ENCODE assay signal across 9 cellular contexts in genomic region chr4:687048-687974, GRCh38. TPM values are rescaled to one million over a fixed set of nuclear protein-coding genes. Genes with fewer than 3 reads are reported as not detected.
DNase-seq lines count a peak whose midpoint lies in the region; ATAC-seq, FAIRE-seq and TF ChIP-seq lines count a peak whose summit lies in the region.
"Had no signal": no experiment of that assay in that cellular context is flagged by ENCODE, and none has a peak within 500 bp of the region (broad histone marks: within the 10 kb centered on the region; RNA-seq: fewer than 3 reads in every experiment).

No MANE protein-coding gene starts in this region.

- peak overlapping the region; percentile 53 for H3K9ac ChIP-seq in astrocyte (ENCODE audit: low read length)

- H3K4me1 Mint-ChIP-seq in astrocyte (ENCODE audit: low read depth, unreplicated experiment) (peaks cover 16% of the 10 kb centered on the region), immature natural killer cell (peaks cover 15 to 19% of the 10 kb centered on the region in 2 donors)
- peaks cover 1% of the 10 kb centered on the region for H3K4me1 Mint-ChIP-seq in activated CD4-positive, alpha-beta T cell treated with anti-CD3 and anti-CD28 coated beads, Interleukin-2, amount 10 ng/mL, durations not matched to agents 7 days and 5 days

- no peaks in the 10 kb centered on the region for H4K20me1 ChIP-seq in astrocyte (ENCODE audit: insufficient read depth, low read length)

- peak overlapping the region; percentile 60 for H3K27ac ChIP-seq in astrocyte (ENCODE audit: low read depth, low read length)
- H3K27ac ChIP-seq in suprapubic skin = peak overlapping the region; percentile 82
- H3K27ac ChIP-seq in effector memory CD4-positive, alpha-beta T cell (ENCODE audit: insufficient read depth, low read length, poor library complexity, severe bottlenecking) = no peak overlapping the region

- H3K4me3 ChIP-seq in astrocyte (ENCODE audit: insufficient read depth, low read depth, low read length) = no peak overlapping the region
- H3K4me3 ChIP-seq in suprapubic skin = peak overlapping the region; percentile 56
- H3K4me3 ChIP-seq in effector memory CD4-positive, alpha-beta T cell (ENCODE audit: insufficient read depth, low read depth, low read length, poor library complexity, severe bottlenecking) = no peak overlapping the region

- DNase-seq in HS-5 (ENCODE audit: low read depth) (peak; percentile 78), astrocyte (ENCODE audit: low read depth) (peak; percentile 75), immature natural killer cell (no peak), suprapubic skin (ENCODE audit: low spot score in 2 of 2) (peak; percentile 96), GM12891 (ENCODE audit: insufficient read length, low spot score) (no peak)
- no peak for DNase-seq in effector memory CD4-positive, alpha-beta T cell
- DNase-seq in activated CD4-positive, alpha-beta T cell treated with anti-CD3 and anti-CD28 coated beads, Interleukin-2, amount 10 ng/mL, durations not matched to agents 7 days and 5 days = no peak

- no peaks in the 10 kb centered on the region for H3K27me3 ChIP-seq in astrocyte (ENCODE audit: insufficient read depth, low read length)
- no peaks in the 10 kb centered on the region for H3K27me3 ChIP-seq in suprapubic skin
- no peaks in the 10 kb centered on the region for H3K27me3 ChIP-seq in effector memory CD4-positive, alpha-beta T cell (replicated peaks; ENCODE audit: control insufficient read depth, insufficient read depth, low read length, poor library complexity, severe bottlenecking)

- peaks cover 25% of the 10 kb centered on the region for H3K4me1 ChIP-seq in astrocyte (ENCODE audit: insufficient read depth, low read length)
- peaks cover 55% of the 10 kb centered on the region for H3K4me1 ChIP-seq in suprapubic skin
- no peaks in the 10 kb centered on the region for H3K4me1 ChIP-seq in effector memory CD4-positive, alpha-beta T cell (ENCODE audit: control insufficient read depth, insufficient read depth, low read length, poor library complexity, severe bottlenecking)

- CTCF ChIA-PET in activated CD4-positive, alpha-beta T cell treated with anti-CD3 and anti-CD28 coated beads, Interleukin-2, amount 10 ng/mL, durations not matched to agents 7 days and 5 days (lab: Charles Lee) = interaction anchor here (1.3 to 2.2 kb wide), 2 partner anchors 12 to 16 kb away, joined by 4 to 8 read pairs; no protein-coding TSS in a partner anchor

- H3K27me3 Mint-ChIP-seq in astrocyte (ENCODE audit: low read depth, unreplicated experiment) = peaks cover 3% of the 10 kb centered on the region
- peaks cover 0 to 4% (median 2%) of the 10 kb centered on the region in 3 donors for H3K27me3 Mint-ChIP-seq in immature natural killer cell (ENCODE audit: low read depth in 3 of 3)
- peaks cover 12% of the 10 kb centered on the region for H3K27me3 Mint-ChIP-seq in activated CD4-positive, alpha-beta T cell treated with anti-CD3 and anti-CD28 coated beads, Interleukin-2, amount 10 ng/mL, durations not matched to agents 7 days and 5 days

- 72% methylated on average over 11 of the region's 38 CpGs for WGBS in suprapubic skin

- H3K9me3 ChIP-seq in astrocyte (ENCODE audit: insufficient read depth, low read depth, low read length) (no peaks in the 10 kb centered on the region), suprapubic skin (no peaks in the 10 kb centered on the region)
- H3K9me3 ChIP-seq in effector memory CD4-positive, alpha-beta T cell (ENCODE audit: control insufficient read depth, low read length) = no peaks in the 10 kb centered on the region

- no peak for TF ChIP-seq EP300 in suprapubic skin (IDR thresholded peaks at IDR 0.05)

- H3K27ac Mint-ChIP-seq in astrocyte (ENCODE audit: unreplicated experiment) (peak overlapping the region; percentile 97), immature natural killer cell (no peak overlapping the region)
- no peak overlapping the region for H3K27ac Mint-ChIP-seq in activated CD4-positive, alpha-beta T cell treated with anti-CD3 and anti-CD28 coated beads, Interleukin-2, amount 10 ng/mL, durations not matched to agents 7 days and 5 days

- H3K36me3 ChIP-seq in astrocyte (ENCODE audit: insufficient read depth, low read length) (no peaks in the 10 kb centered on the region), suprapubic skin (no peaks in the 10 kb centered on the region)
- H3K36me3 ChIP-seq in effector memory CD4-positive, alpha-beta T cell (ENCODE audit: control insufficient read depth, insufficient read depth, low read length) = no peaks in the 10 kb centered on the region

- peak overlapping the region; percentile 69 for H2AFZ ChIP-seq in astrocyte (ENCODE audit: low read depth, low read length)

- peak overlapping the region; percentile 76 for H3K4me2 ChIP-seq in astrocyte (ENCODE audit: low read length)

- H3K4me3 Mint-ChIP-seq in astrocyte (ENCODE audit: unreplicated experiment) (peak overlapping the region; percentile 68), immature natural killer cell (peak overlapping the region; percentile 21 to 47 (median 38))
- no peak overlapping the region for H3K4me3 Mint-ChIP-seq in activated CD4-positive, alpha-beta T cell treated with anti-CD3 and anti-CD28 coated beads, Interleukin-2, amount 10 ng/mL, durations not matched to agents 7 days and 5 days

- TF ChIP-seq CTCF in astrocyte (IDR thresholded peaks at IDR 0.05; ENCODE audit: insufficient read depth, low read depth, low read length) (no peak), suprapubic skin (IDR thresholded peaks at IDR 0.05) (no peak)

- TF ChIP-seq POLR2A in suprapubic skin (IDR thresholded peaks at IDR 0.05) (peak in 1 of 2 donors; percentile 24), GM12891 (IDR thresholded peaks at IDR 0.05; ENCODE audit: low read depth, low read length) (no peak)

- H3K36me3 Mint-ChIP-seq in astrocyte (ENCODE audit: low read depth, unreplicated experiment) (peaks cover 4% of the 10 kb centered on the region), immature natural killer cell (no peaks in the 10 kb centered on the region)
- H3K36me3 Mint-ChIP-seq in activated CD4-positive, alpha-beta T cell treated with anti-CD3 and anti-CD28 coated beads, Interleukin-2, amount 10 ng/mL, durations not matched to agents 7 days and 5 days (ENCODE audit: low read depth) = no peaks in the 10 kb centered on the region

- FAIRE-seq in astrocyte (lab: Jason Lieb, UNC) (peak; percentile 80), GM12891 (lab: Jason Lieb, UNC) (no peak)
- FAIRE-seq: frontal cortex had no signal

- POLR2A ChIA-PET in activated CD4-positive, alpha-beta T cell treated with anti-CD3 and anti-CD28 coated beads, Interleukin-2, amount 10 ng/mL, durations not matched to agents 7 days and 5 days (lab: Charles Lee) = no interaction called here

- H3K9me3 Mint-ChIP-seq in astrocyte (ENCODE audit: unreplicated experiment) = no peaks in the 10 kb centered on the region
- H3K9me3 Mint-ChIP-seq in immature natural killer cell = no peaks in the 10 kb centered on the region
- no peaks in the 10 kb centered on the region for H3K9me3 Mint-ChIP-seq in activated CD4-positive, alpha-beta T cell treated with anti-CD3 and anti-CD28 coated beads, Interleukin-2, amount 10 ng/mL, durations not matched to agents 7 days and 5 days

- ATAC-seq in HG03565 (IDR thresholded peaks at IDR 0.05; ENCODE audit: unreplicated experiment) = no peak

- H3K79me2 ChIP-seq in astrocyte (ENCODE audit: insufficient read depth, low read length) = no peaks in the 10 kb centered on the region

TF ChIP-seq in GM12891, 5 proteins besides CTCF, POLR2A, EP300 and RAD21:
- TF ChIP-seq POU2F2 (IDR thresholded peaks at IDR 0.05; ENCODE audit: low read depth, low read length) (no peak), TAF1 (IDR thresholded peaks at IDR 0.05; ENCODE audit: low read depth, low read length) (no peak), POLR2AphosphoS5 (IDR thresholded peaks at IDR 0.05; ENCODE audit: low read depth, low read length) (no peak), PAX5 (IDR thresholded peaks at IDR 0.05; ENCODE audit: insufficient read depth, low read length, severe bottlenecking) (no peak), SPI1 (IDR thresholded peaks at IDR 0.05; ENCODE audit: low read depth, low read length) (no peak)

RNA-seq across cellular contexts. Expression of gene SLC49A3, which starts 1.6 kb away (rescaled TPM):
- total RNA-seq in astrocyte (6.2 and 9.2 TPM in 2 replicates), suprapubic skin (10 to 100 TPM in 3 of 4 donors, 1 to 10 TPM in 1; 8.9 to 21.1 (median 17.4) TPM)
- 1 to 10 TPM; 3.8 to 7.1 (median 6.1) TPM for polyA plus RNA-seq in immature natural killer cell
- under 1 TPM in 1 of 2 experiments, not detected in 1; 0.35 TPM for total RNA-seq in activated CD4-positive, alpha-beta T cell treated with anti-CD3 and anti-CD28 coated beads, Interleukin-2, amount 10 ng/mL, durations not matched to agents 7 days and 5 days
- 0.42 TPM for polyA plus RNA-seq in GM12891 (2012; ENCODE audit: low read depth, missing spikeins)

RNA-seq across cellular contexts. Expression of gene MYL5, which starts 13.0 kb away (rescaled TPM):
- total RNA-seq in astrocyte (17.5 and 21.9 TPM in 2 replicates), suprapubic skin (10 to 100 TPM in 2 of 4 donors, 1 to 10 TPM in 2; 5.3 to 20.4 (median 10.5) TPM)
- polyA plus RNA-seq in immature natural killer cell = 1 to 10 TPM; 3.3 to 8.1 (median 5.0) TPM
- total RNA-seq in activated CD4-positive, alpha-beta T cell treated with anti-CD3 and anti-CD28 coated beads, Interleukin-2, amount 10 ng/mL, durations not matched to agents 7 days and 5 days = 10 to 100 TPM; 17.8 to 19.0 TPM
- polyA plus RNA-seq in GM12891 (2012; ENCODE audit: low read depth, missing spikeins) = 23.8 TPM

RNA-seq across cellular contexts. Expression of gene ATP5ME, which starts 13.2 kb away (rescaled TPM):
- total RNA-seq in astrocyte (255 and 263 TPM in 2 replicates), suprapubic skin (100 to 1,000 TPM in 2 of 4 donors, 10 to 100 TPM in 2; 60.2 to 167 (median 102) TPM)
- polyA plus RNA-seq in immature natural killer cell = 100 to 1,000 TPM; 466 to 581 (median 532) TPM
- 100 to 1,000 TPM; 162 to 183 TPM for total RNA-seq in activated CD4-positive, alpha-beta T cell treated with anti-CD3 and anti-CD28 coated beads, Interleukin-2, amount 10 ng/mL, durations not matched to agents 7 days and 5 days
- 1,492 TPM for polyA plus RNA-seq in GM12891 (2012; ENCODE audit: low read depth, missing spikeins)

RNA-seq across cellular contexts. Expression of gene PCGF3, which starts 18.3 kb away (rescaled TPM):
- total RNA-seq in astrocyte = 61.1 and 65.7 TPM in 2 replicates
- polyA plus RNA-seq in immature natural killer cell = 1 to 10 TPM; 6.5 to 7.5 (median 6.6) TPM
- 100 to 1,000 TPM in 1 of 4 donors, 10 to 100 TPM in 3; 59.7 to 152 (median 71.2) TPM for total RNA-seq in suprapubic skin
- total RNA-seq in activated CD4-positive, alpha-beta T cell treated with anti-CD3 and anti-CD28 coated beads, Interleukin-2, amount 10 ng/mL, durations not matched to agents 7 days and 5 days = 10 to 100 TPM; 34.9 to 36.8 TPM
- polyA plus RNA-seq in GM12891 (2012; ENCODE audit: low read depth, missing spikeins) = 20.6 TPM

Comparison
In these comparisons a context has a peak if more than half of its experiments do, and no peak if none do; other contexts are left out.
1. DNase-seq: peak in HS-5 (single experiment), astrocyte (single experiment) and suprapubic skin (2 of 2); none in immature natural killer cell (0 of 3), effector memory CD4-positive, alpha-beta T cell (0 of 3), activated CD4-positive, alpha-beta T cell treated with anti-CD3 and anti-CD28 coated beads, Interleukin-2, amount 10 ng/mL, durations not matched to agents 7 days and 5 days (single experiment) and GM12891 (single experiment).